Comparison of ENCODE assay signal across 17 cellular contexts in genomic region chr2:48927355-48927754, GRCh38.
DNase-seq lines count a peak whose midpoint lies in the region; ATAC-seq and TF ChIP-seq lines count a peak whose summit lies in the region.
"Had no signal": no experiment of that assay in that cellular context is flagged by ENCODE, and none has a peak within 500 bp of the region (broad histone marks: within the 10 kb centered on the region; RNA-seq: fewer than 3 reads in every experiment).

No MANE protein-coding gene starts in this region.

- DNase-seq in kidney tubule cell (ENCODE audit: low spot score), result peak; percentile 10
- no peak for DNase-seq in foreskin fibroblast
- DNase-seq in GDM1 (lab: John Stamatoyannopoulos, UW), result no peak
- DNase-seq: IMR-90, Kasumi-1, NCI-H1417, NCI-H1930, NCI-H2171, NCI-H446 treated with DMSO at 0.1 percent for 48 hours, NCI-H774, Peyer's patch, Right ventricle myocardium superior, SK-N-SH had no signal

- H3K4me3 ChIP-seq in foreskin fibroblast (ENCODE audit: low read depth in 1 of 2, low read length in 2 of 2), result no peak overlapping the region
- H3K4me3 ChIP-seq: Peyer's patch had no signal

- TF ChIP-seq CTCF in foreskin fibroblast (IDR thresholded peaks at IDR 0.05; ENCODE audit: low read depth, low read length), result no peak

- ATAC-seq in GM18498 (IDR thresholded peaks at IDR 0.05; ENCODE audit: unreplicated experiment), result peak; percentile 62
- peak; percentile 75 for ATAC-seq in GM21447 (IDR thresholded peaks at IDR 0.05; ENCODE audit: unreplicated experiment)
- peak; percentile 62 for ATAC-seq in HG03159 (IDR thresholded peaks at IDR 0.05; ENCODE audit: unreplicated experiment)
- no peak for ATAC-seq in HG02870 (IDR thresholded peaks at IDR 0.05; ENCODE audit: unreplicated experiment)
